Comparison of ENCODE assay signal across 21 cellular contexts in the genomic region with DNA sequence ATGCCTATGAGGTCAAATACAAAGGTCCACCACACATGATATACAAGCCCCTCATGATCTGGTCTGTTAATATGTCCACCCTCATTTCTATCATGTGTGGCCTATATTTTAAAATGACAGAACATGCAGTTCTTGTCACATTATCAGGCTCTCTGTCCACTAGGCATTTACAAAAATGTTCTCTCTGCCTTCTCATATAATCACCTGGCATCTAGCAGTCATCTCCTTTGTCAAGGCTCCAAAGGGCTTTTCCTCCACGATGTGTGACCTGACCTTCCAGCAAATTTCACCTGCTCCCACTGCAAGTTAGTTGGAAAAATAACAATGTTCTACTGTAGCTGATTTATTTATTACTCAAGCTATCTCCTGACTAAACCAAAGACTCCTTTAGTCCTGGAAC.
DNase-seq lines count a peak whose midpoint lies in the region; ATAC-seq and TF ChIP-seq lines count a peak whose summit lies in the region.
"Had no signal": no experiment of that assay in that cellular context is flagged by ENCODE, and none has a peak within 500 bp of the region (broad histone marks: within the 10 kb centered on the region; RNA-seq: fewer than 3 reads in every experiment).

No MANE protein-coding gene starts in this region.

- H3K36me3 Mint-ChIP-seq in GM23338 (ENCODE audit: low read depth) = peaks cover 59% of the 10 kb centered on the region
- H3K36me3 Mint-ChIP-seq in chondrocyte (ENCODE audit: low read depth) = peaks cover 11% of the 10 kb centered on the region
- H3K36me3 Mint-ChIP-seq: CD4-positive, alpha-beta memory T cell had no signal

- DNase-seq in GM23338 (ENCODE audit: low spot score) = no peak
- DNase-seq in chondrocyte (ENCODE audit: low spot score) = no peak
- no peak for DNase-seq in midbrain (lab: John Stamatoyannopoulos, UW)
- DNase-seq: 8988T; Caco-2; CD4-positive, alpha-beta memory T cell; DMS 273 treated with DMSO at 0.1 percent for 48 hours; DMS79 treated with DMSO at 0.1 percent for 48 hours; NCI-H1105 treated with DMSO at 0.1 percent for 48 hours; NCI-H2029 treated with DMSO at 0.1 percent for 48 hours; NCI-H226; NCI-H510A treated with DMSO at 0.1 percent for 48 hours; NCI-H748 treated with DMSO at 0.1 percent for 48 hours; Peyer's patch had no signal

- H3K4me1 ChIP-seq in GM23338 (ENCODE audit: insufficient read depth) (peaks cover 21% of the 10 kb centered on the region), muscle layer of duodenum (ENCODE audit: control insufficient read depth in 1 of 2, insufficient read depth in 2 of 2, low read length in 2 of 2) (peaks cover 17 to 43% of the 10 kb centered on the region in 2 donors), stomach smooth muscle (ENCODE audit: control insufficient read depth, insufficient read depth, low read length) (peaks cover 34% of the 10 kb centered on the region)
- H3K4me1 ChIP-seq: BLaER1 treated with 17β-estradiol and CSF1 and Interleukin-3, amounts not matched to agents 10 nM and 100 nM; HAP-1 had no signal

- H3K4me3 ChIP-seq in GM23338 (no peak overlapping the region), muscle layer of duodenum (ENCODE audit: low read depth in 1 of 2, low read length in 2 of 2) (no peak overlapping the region), stomach smooth muscle (ENCODE audit: low read length in 2 of 2) (no peak overlapping the region)
- H3K4me3 ChIP-seq: BLaER1 treated with 17β-estradiol and CSF1 and Interleukin-3, amounts not matched to agents 10 nM and 100 nM; HAP-1; Peyer's patch had no signal

- no peak overlapping the region for H3K4me3 Mint-ChIP-seq in GM23338
- no peak overlapping the region for H3K4me3 Mint-ChIP-seq in chondrocyte (ENCODE audit: unreplicated experiment)
- H3K4me3 Mint-ChIP-seq: CD4-positive, alpha-beta memory T cell; IgD-negative memory B cell had no signal

- H3K9me3 ChIP-seq in muscle layer of duodenum (ENCODE audit: control insufficient read depth in 1 of 2, low read length in 2 of 2) = no peaks in the 10 kb centered on the region
- H3K9me3 ChIP-seq in stomach smooth muscle (ENCODE audit: control insufficient read depth in 2 of 2, low read length in 2 of 2) = no peaks in the 10 kb centered on the region
- H3K9me3 ChIP-seq: BLaER1 treated with 17β-estradiol and CSF1 and Interleukin-3, amounts not matched to agents 10 nM and 100 nM; Caco-2; HAP-1; Peyer's patch had no signal

- peaks cover 30% of the 10 kb centered on the region for H3K36me3 ChIP-seq in GM23338 (ENCODE audit: insufficient read depth)
- H3K36me3 ChIP-seq in muscle layer of duodenum (ENCODE audit: control insufficient read depth in 1 of 2, insufficient read depth in 2 of 2, low read length in 2 of 2) = peaks cover 0 to 6% of the 10 kb centered on the region in 2 donors
- H3K36me3 ChIP-seq in stomach smooth muscle (ENCODE audit: control insufficient read depth in 2 of 2, insufficient read depth in 2 of 2, low read length in 2 of 2) = peaks cover 6 to 21% of the 10 kb centered on the region in 2 donors
- H3K36me3 ChIP-seq: BLaER1 treated with 17β-estradiol and CSF1 and Interleukin-3, amounts not matched to agents 10 nM and 100 nM; HAP-1; Peyer's patch had no signal

- H3K9ac ChIP-seq in stomach smooth muscle (ENCODE audit: low read length in 2 of 2) = peak overlapping the region in 1 of 2 donors; percentile 26
- H3K9ac ChIP-seq: BLaER1 treated with 17β-estradiol and CSF1 and Interleukin-3, amounts not matched to agents 10 nM and 100 nM had no signal

- H3K4me1 Mint-ChIP-seq in GM23338 = peaks cover 29% of the 10 kb centered on the region
- peaks cover 40% of the 10 kb centered on the region for H3K4me1 Mint-ChIP-seq in chondrocyte (ENCODE audit: low read depth)
- H3K4me1 Mint-ChIP-seq: CD4-positive, alpha-beta memory T cell; IgD-negative memory B cell had no signal

- no peaks in the 10 kb centered on the region for H3K27me3 ChIP-seq in GM23338 (ENCODE audit: insufficient read depth)
- H3K27me3 ChIP-seq in muscle layer of duodenum (ENCODE audit: low read depth, low read length) = no peaks in the 10 kb centered on the region
- no peaks in the 10 kb centered on the region for H3K27me3 ChIP-seq in stomach smooth muscle (ENCODE audit: control insufficient read depth in 1 of 2, insufficient read depth in 2 of 2, low read length in 2 of 2)
- H3K27me3 ChIP-seq: BLaER1 treated with 17β-estradiol and CSF1 and Interleukin-3, amounts not matched to agents 10 nM and 100 nM; Peyer's patch had no signal

- no peak overlapping the region for H2AFZ ChIP-seq in GM23338

- H4K20me1 ChIP-seq in GM23338 (replicated peaks; ENCODE audit: insufficient read depth) = peaks cover 69% of the 10 kb centered on the region
- H4K20me1 ChIP-seq: BLaER1 treated with 17β-estradiol and CSF1 and Interleukin-3, amounts not matched to agents 10 nM and 100 nM had no signal

- no peaks in the 10 kb centered on the region; the same call in 1 of the 2 replicates for H3F3A ChIP-seq in GM23338 (replicated peaks; ENCODE audit: low read depth)

- peaks cover 100% of the 10 kb centered on the region for H3K79me2 ChIP-seq in GM23338 (replicated peaks; ENCODE audit: insufficient read depth)

- H3K27me3 Mint-ChIP-seq in GM23338 (ENCODE audit: insufficient read depth, low read depth, poor library complexity) (no peaks in the 10 kb centered on the region), chondrocyte (ENCODE audit: low read depth) (no peaks in the 10 kb centered on the region)
- H3K27me3 Mint-ChIP-seq: IgD-negative memory B cell had no signal

- H3K27ac Mint-ChIP-seq in GM23338 (no peak overlapping the region), chondrocyte (ENCODE audit: unreplicated experiment) (peak overlapping the region; percentile 19)
- H3K27ac Mint-ChIP-seq: CD4-positive, alpha-beta memory T cell; IgD-negative memory B cell had no signal

- H3K4me2 ChIP-seq in GM23338 = no peak overlapping the region
- H3K4me2 ChIP-seq: BLaER1 treated with 17β-estradiol and CSF1 and Interleukin-3, amounts not matched to agents 10 nM and 100 nM had no signal

- TF ChIP-seq CTCF in GM23338 (conservative IDR thresholded peaks at IDR 0.05; ENCODE audit: low read depth in 2 of 2) = no peak
- TF ChIP-seq CTCF in chondrocyte (IDR thresholded peaks at IDR 0.05) = no peak

- 0 out of 2 replicates have a peak, but pooled peaks cover 2% of the 10 kb centered on the region for H3K9me2 ChIP-seq in GM23338 (ENCODE audit: insufficient read depth)

- ATAC-seq in GM23338 (no peak), GM18861 (IDR thresholded peaks at IDR 0.05; ENCODE audit: unreplicated experiment) (no peak), HG02610 (IDR thresholded peaks at IDR 0.05; ENCODE audit: unreplicated experiment) (no peak)

- H3K27ac ChIP-seq in GM23338 (ENCODE audit: low read depth) (peak overlapping the region; percentile 47; the same call in 1 of the 2 replicates), muscle layer of duodenum (ENCODE audit: low read length) (peak overlapping the region; percentile 2), stomach smooth muscle (ENCODE audit: low read length) (peak overlapping the region; percentile 37)
- H3K27ac ChIP-seq: BLaER1 treated with 17β-estradiol and CSF1 and Interleukin-3, amounts not matched to agents 10 nM and 100 nM had no signal

- H3K9me3 Mint-ChIP-seq in GM23338 (no peaks in the 10 kb centered on the region), chondrocyte (ENCODE audit: low read depth) (peaks cover 6% of the 10 kb centered on the region)
- H3K9me3 Mint-ChIP-seq: CD4-positive, alpha-beta memory T cell had no signal

TF ChIP-seq in GM23338, 12 proteins besides CTCF, POLR2A, EP300 and RAD21 (continues in another document):
- TF ChIP-seq JUNB (IDR thresholded peaks at IDR 0.05; ENCODE audit: unreplicated experiment) = no peak
- TF ChIP-seq EZH2phosphoT487 (IDR thresholded peaks at IDR 0.05; ENCODE audit: unreplicated experiment) = no peak
- no peak for TF ChIP-seq STAT1 (IDR thresholded peaks at IDR 0.05; ENCODE audit: unreplicated experiment)
- no peak for TF ChIP-seq ZNF114 (CRISPR knock-in tag; IDR thresholded peaks at IDR 0.05)
- TF ChIP-seq CREB1 (CRISPR knock-in tag; IDR thresholded peaks at IDR 0.05; ENCODE audit: low read depth) = no peak
- TF ChIP-seq ZNF331 (CRISPR knock-in tag; IDR thresholded peaks at IDR 0.05; ENCODE audit: low read depth) = no peak
